Comparison of ENCODE assay signal across 17 cellular contexts in the genomic region with DNA sequence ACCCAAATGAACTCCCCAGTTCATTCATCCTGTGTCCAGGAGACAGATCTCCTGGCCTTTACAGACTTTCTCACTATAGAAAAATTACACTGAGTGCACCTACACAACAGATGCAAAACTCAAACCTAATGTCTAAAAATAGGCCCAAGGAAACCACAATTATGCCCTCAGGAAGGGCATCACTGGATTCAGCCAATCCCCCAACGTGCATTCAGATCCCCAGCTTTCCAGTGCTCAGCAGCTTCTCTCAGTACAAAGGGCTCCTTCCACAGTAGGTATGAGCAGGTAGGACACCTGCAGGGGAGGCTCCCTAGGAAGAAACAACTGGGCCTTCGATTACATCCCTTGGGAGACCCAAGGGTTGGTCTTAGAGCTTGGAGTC. TPM values are rescaled to one million over a fixed set of nuclear protein-coding genes. Genes with fewer than 3 reads are reported as not detected.
A peak's percentile ranks its signal among the peaks of the same experiment; 100 is the strongest.
DNase-seq lines count a peak whose midpoint lies in the region; ATAC-seq and TF ChIP-seq lines count a peak whose summit lies in the region.
"Had no signal": no experiment of that assay in that cellular context is flagged by ENCODE, and none has a peak within 500 bp of the region (broad histone marks: within the 10 kb centered on the region; RNA-seq: fewer than 3 reads in every experiment).

No MANE protein-coding gene starts in this region.

- POLR2A ChIA-PET in activated CD4-positive, alpha-beta T cell treated with anti-CD3 and anti-CD28 coated beads, Interleukin-2, amount 10 ng/mL, durations not matched to agents 7 days and 5 days (lab: Charles Lee) = no interaction called here

- H3K4me1 Mint-ChIP-seq in activated CD4-positive, alpha-beta T cell treated with anti-CD3 and anti-CD28 coated beads, Interleukin-2, amount 10 ng/mL, durations not matched to agents 7 days and 5 days = peaks cover 39% of the 10 kb centered on the region
- H3K4me1 Mint-ChIP-seq in activated naive CD8-positive, alpha-beta T cell treated with anti-CD3 and anti-CD28 coated beads, Interleukin-2, amount 50 U/mL, for 24 hours = peaks cover 49% of the 10 kb centered on the region
- peaks cover 35% of the 10 kb centered on the region for H3K4me1 Mint-ChIP-seq in neural crest cell

- peaks cover 15% of the 10 kb centered on the region for H3K9me3 Mint-ChIP-seq in activated CD4-positive, alpha-beta T cell treated with anti-CD3 and anti-CD28 coated beads, Interleukin-2, amount 10 ng/mL, durations not matched to agents 7 days and 5 days
- no peaks in the 10 kb centered on the region for H3K9me3 Mint-ChIP-seq in activated naive CD8-positive, alpha-beta T cell treated with anti-CD3 and anti-CD28 coated beads, Interleukin-2, amount 50 U/mL, for 24 hours
- no peaks in the 10 kb centered on the region for H3K9me3 Mint-ChIP-seq in neural crest cell

- H3K27ac Mint-ChIP-seq in activated CD4-positive, alpha-beta T cell treated with anti-CD3 and anti-CD28 coated beads, Interleukin-2, amount 10 ng/mL, durations not matched to agents 7 days and 5 days = peak overlapping the region; percentile 36
- H3K27ac Mint-ChIP-seq in activated naive CD8-positive, alpha-beta T cell treated with anti-CD3 and anti-CD28 coated beads, Interleukin-2, amount 50 U/mL, for 24 hours = peak overlapping the region; percentile 23
- no peak overlapping the region for H3K27ac Mint-ChIP-seq in neural crest cell (ENCODE audit: unreplicated experiment)

- no peaks in the 10 kb centered on the region for H4K20me1 ChIP-seq in KMS-11 (ENCODE audit: insufficient read depth)

- DNase-seq in activated CD4-positive, alpha-beta T cell treated with anti-CD3 and anti-CD28 coated beads, Interleukin-2, amount 10 ng/mL, durations not matched to agents 7 days and 5 days = no peak
- DNase-seq in activated CD4-positive, alpha-beta T cell treated with anti-CD3 and anti-CD28 coated beads for 48 hours = no peak
- DNase-seq in activated naive CD8-positive, alpha-beta T cell treated with anti-CD3 and anti-CD28 coated beads, Interleukin-2, amount 50 U/mL, for 24 hours = no peak
- no peak for DNase-seq in neural crest cell (ENCODE audit: low read depth, low spot score)
- no peak for DNase-seq in activated gamma-delta T cell (lab: John Stamatoyannopoulos, UW)
- no peak for DNase-seq in NCI-H128 (lab: John Stamatoyannopoulos, UW; ENCODE audit: unreplicated experiment)
- DNase-seq: activated naive CD4-positive, alpha-beta T cell treated with Interleukin-2 at 50 U/mL for 16 hours; heart left ventricle; left cardiac atrium; NCI-H187; SHP77 treated with DMSO at 0.1 percent for 48 hours; small intestine had no signal

- peaks cover 20% of the 10 kb centered on the region; the same call in 1 of the 2 replicates for H3K79me2 ChIP-seq in KMS-11 (ENCODE audit: insufficient read depth, low read depth)

- H3K36me3 Mint-ChIP-seq in activated CD4-positive, alpha-beta T cell treated with anti-CD3 and anti-CD28 coated beads, Interleukin-2, amount 10 ng/mL, durations not matched to agents 7 days and 5 days (ENCODE audit: low read depth) = peaks cover 8% of the 10 kb centered on the region
- H3K36me3 Mint-ChIP-seq in activated naive CD8-positive, alpha-beta T cell treated with anti-CD3 and anti-CD28 coated beads, Interleukin-2, amount 50 U/mL, for 24 hours (ENCODE audit: low read depth) = peaks cover 2% of the 10 kb centered on the region
- H3K36me3 Mint-ChIP-seq in neural crest cell (ENCODE audit: low read depth) = peaks cover 6% of the 10 kb centered on the region

- CTCF ChIA-PET in activated CD4-positive, alpha-beta T cell treated with anti-CD3 and anti-CD28 coated beads, Interleukin-2, amount 10 ng/mL, durations not matched to agents 7 days and 5 days (lab: Charles Lee) = interaction anchor here (1.2 kb wide), 1 partner anchor 14 kb away, joined by 3 read pairs; no protein-coding TSS in a partner anchor

- peak overlapping the region; percentile 31 for H3K4me3 Mint-ChIP-seq in activated CD4-positive, alpha-beta T cell treated with anti-CD3 and anti-CD28 coated beads, Interleukin-2, amount 10 ng/mL, durations not matched to agents 7 days and 5 days
- peak overlapping the region; percentile 16 for H3K4me3 Mint-ChIP-seq in activated naive CD8-positive, alpha-beta T cell treated with anti-CD3 and anti-CD28 coated beads, Interleukin-2, amount 50 U/mL, for 24 hours
- H3K4me3 Mint-ChIP-seq in neural crest cell = peak overlapping the region; percentile 79

- peaks cover 50% of the 10 kb centered on the region for H3K4me1 ChIP-seq in KMS-11 (ENCODE audit: low read depth, poor library complexity, severe bottlenecking)

- no peaks in the 10 kb centered on the region for H3K27me3 Mint-ChIP-seq in activated CD4-positive, alpha-beta T cell treated with anti-CD3 and anti-CD28 coated beads, Interleukin-2, amount 10 ng/mL, durations not matched to agents 7 days and 5 days
- no peaks in the 10 kb centered on the region for H3K27me3 Mint-ChIP-seq in activated naive CD8-positive, alpha-beta T cell treated with anti-CD3 and anti-CD28 coated beads, Interleukin-2, amount 50 U/mL, for 24 hours
- no peaks in the 10 kb centered on the region for H3K27me3 Mint-ChIP-seq in neural crest cell (ENCODE audit: low read depth)

- TF ChIP-seq CTCF in KMS-11 (conservative IDR thresholded peaks at IDR 0.05; ENCODE audit: low read depth, low read length) (no peak), neural crest cell (conservative IDR thresholded peaks at IDR 0.05) (no peak)

- no peak overlapping the region for H3K4me3 ChIP-seq in KMS-11 (IDR thresholded peaks at IDR 0.05; ENCODE audit: insufficient read depth, low read depth, low read length)
- H3K4me3 ChIP-seq: thoracic aorta had no signal

- H3K9ac ChIP-seq in KMS-11 = no peak overlapping the region; the same call in 1 of the 2 replicates

- H3K36me3 ChIP-seq in KMS-11 (ENCODE audit: insufficient read depth) = no peaks in the 10 kb centered on the region
- H3K36me3 ChIP-seq: heart left ventricle, neutrophil, thoracic aorta had no signal

- no peak for ATAC-seq in activated naive CD8-positive, alpha-beta T cell treated with anti-CD3 and anti-CD28 coated beads, Interleukin-2, amount 50 U/mL, for 24 hours
- no peak for ATAC-seq in esophagus mucosa
- ATAC-seq: activated CD4-positive, CD25-positive, alpha-beta regulatory T cell treated with anti-CD3 and anti-CD28 coated beads, Interleukin-2, amount 50 U/mL, for 24 hours; heart left ventricle; left cardiac atrium had no signal

- H2AFZ ChIP-seq in KMS-11 (ENCODE audit: low read depth) = no peak overlapping the region

- peak overlapping the region; percentile 41 for H3K4me2 ChIP-seq in KMS-11

- peak overlapping the region; percentile 41 for H3K27ac ChIP-seq in KMS-11
- H3K27ac ChIP-seq: heart left ventricle, neutrophil, thoracic aorta had no signal

- H3K27me3 ChIP-seq in KMS-11 (ENCODE audit: insufficient read depth, low read depth) = no peaks in the 10 kb centered on the region
- H3K27me3 ChIP-seq: heart left ventricle had no signal

RNA-seq across cellular contexts. Expression of a gene that starts 2.1 kb away (rescaled TPM):
- 1 to 10 TPM; 2.2 to 2.4 TPM for total RNA-seq in activated CD4-positive, alpha-beta T cell treated with anti-CD3 and anti-CD28 coated beads, Interleukin-2, amount 10 ng/mL, durations not matched to agents 7 days and 5 days
- 8.8 and 8.9 TPM in 2 replicates for total RNA-seq in neural crest cell
- 0.52 TPM for total RNA-seq in esophagus mucosa

RNA-seq across cellular contexts. Expression of a gene that starts 41.7 kb away (rescaled TPM):
- 1 to 10 TPM; 5.8 to 6.4 TPM for total RNA-seq in activated CD4-positive, alpha-beta T cell treated with anti-CD3 and anti-CD28 coated beads, Interleukin-2, amount 10 ng/mL, durations not matched to agents 7 days and 5 days
- total RNA-seq in neural crest cell (9.9 and 10.3 TPM in 2 replicates), esophagus mucosa (3.4 TPM)

Comparison
In these comparisons a context has a peak if more than half of its experiments do, and no peak if none do; other contexts are left out.
1. H3K4me3 Mint-ChIP-seq: peak in every context shown above with its lines; median percentile 79 in neural crest cell; 31 in activated CD4-positive, alpha-beta T cell treated with anti-CD3 and anti-CD28 coated beads, Interleukin-2, amount 10 ng/mL, durations not matched to agents 7 days and 5 days; 16 in activated naive CD8-positive, alpha-beta T cell treated with anti-CD3 and anti-CD28 coated beads, Interleukin-2, amount 50 U/mL, for 24 hours.